ENCODE assay signal across 9 cellular contexts in genomic region chr1:30823627-30823968, GRCh38.
DNase-seq lines count a peak whose midpoint lies in the region; TF ChIP-seq lines count a peak whose summit lies in the region.
"Had no signal": no experiment of that assay in that cellular context is flagged by ENCODE, and none has a peak within 500 bp of the region (broad histone marks: within the 10 kb centered on the region; RNA-seq: fewer than 3 reads in every experiment).

No MANE protein-coding gene starts in this region.

- H3K4me3 ChIP-seq in breast epithelium (peak overlapping the region; percentile 29 to 64 (median 48)), mesendoderm (ENCODE audit: low read length) (no peak overlapping the region), tibial nerve (peak overlapping the region in 3 of 4 donors; percentile 18 to 50 (median 43))

- no peak overlapping the region for H2BK15ac ChIP-seq in mesendoderm (replicated peaks; ENCODE audit: low read depth)

- peak overlapping the region; percentile 97 for H3K4me2 ChIP-seq in mesendoderm (ENCODE audit: low read length)

- TF ChIP-seq POLR2A in breast epithelium (IDR thresholded peaks at IDR 0.05) (no peak), tibial nerve (IDR thresholded peaks at IDR 0.05) (no peak)

- no peaks in the 10 kb centered on the region for H3K79me2 ChIP-seq in mesendoderm (ENCODE audit: control insufficient read depth, insufficient read depth, low read length)

- H4K8ac ChIP-seq in mesendoderm (ENCODE audit: low read depth, low read length): no peak overlapping the region

- no peaks in the 10 kb centered on the region for H3K36me3 ChIP-seq in breast epithelium
- no peaks in the 10 kb centered on the region for H3K36me3 ChIP-seq in mesendoderm (ENCODE audit: control insufficient read depth, insufficient read depth, low read length)
- H3K36me3 ChIP-seq in tibial nerve: no peaks in the 10 kb centered on the region

- H3K23ac ChIP-seq in mesendoderm (ENCODE audit: low read length): no peak overlapping the region

- WGBS in mesendoderm (ENCODE audit: extremely low coverage, insufficient coverage, low lambda C conversion rate): no CpG with 5 or more reads among the region's 3 CpGs
- WGBS in tibial nerve, 2 donors: 49 to 60% methylated on average over 3 of the region's 3 CpGs

- intact Hi-C loops in breast epithelium (cut with DNase I; ENCODE audit: low total_unique reads): no loop called here

- H3K4ac ChIP-seq in mesendoderm (ENCODE audit: low read depth, low read length): no peak overlapping the region

- TF ChIP-seq CTCF in breast epithelium (IDR thresholded peaks at IDR 0.05) (no peak), tibial nerve (IDR thresholded peaks at IDR 0.05) (no peak)

- H3K9me3 ChIP-seq in breast epithelium (no peaks in the 10 kb centered on the region), tibial nerve (no peaks in the 10 kb centered on the region)

- H2BK120ac ChIP-seq in mesendoderm (ENCODE audit: low read depth, low read length): no peak overlapping the region

- TF ChIP-seq EP300 in tibial nerve (IDR thresholded peaks at IDR 0.05): no peak

- H3K4me1 ChIP-seq in breast epithelium (peaks cover 6 to 16% of the 10 kb centered on the region in 2 donors), mesendoderm (ENCODE audit: control insufficient read depth, low read depth, low read length) (no peaks in the 10 kb centered on the region), tibial nerve (peaks cover 0 to 66% (median 23%) of the 10 kb centered on the region in 4 donors)

- peak overlapping the region; percentile 79 for H3K9ac ChIP-seq in mesendoderm (ENCODE audit: low read length)

- no peak overlapping the region for H3K18ac ChIP-seq in mesendoderm (ENCODE audit: low read length)

- H2BK5ac ChIP-seq in mesendoderm (ENCODE audit: low read length): no peak overlapping the region

- no peak overlapping the region for H4K5ac ChIP-seq in mesendoderm (ENCODE audit: low read length)

- H3K27me3 ChIP-seq in breast epithelium (no peaks in the 10 kb centered on the region), mesendoderm (ENCODE audit: insufficient read depth, low read length, poor library complexity) (no peaks in the 10 kb centered on the region), tibial nerve (no peaks in the 10 kb centered on the region)

- no peaks in the 10 kb centered on the region for H3K79me1 ChIP-seq in mesendoderm (ENCODE audit: low read length)

- peak; percentile 59 for DNase-seq in DMS 273 (lab: John Stamatoyannopoulos, UW; ENCODE audit: unreplicated experiment)
- DNase-seq in DMS 273 treated with DMSO at 0.1 percent for 48 hours (lab: John Stamatoyannopoulos, UW): no peak
- no peak for DNase-seq in breast epithelium (ENCODE audit: low spot score in 2 of 2)
- DNase-seq in mesendoderm: no peak
- DNase-seq in tibial nerve (ENCODE audit: low spot score in 2 of 2): no peak
- DNase-seq in NCI-H2107 (lab: John Stamatoyannopoulos, UW): no peak
- no peak for DNase-seq in NCI-H1417 (lab: John Stamatoyannopoulos, UW)
- no peak for DNase-seq in ecto neural progenitor cell (ENCODE audit: low spot score)

- peak overlapping the region; percentile 93 for H3K56ac ChIP-seq in mesendoderm (ENCODE audit: low read length)

- H3K27ac ChIP-seq in breast epithelium (peak overlapping the region; percentile 97 to 98), mesendoderm (ENCODE audit: low read depth, low read length) (no peak overlapping the region), tibial nerve (peak overlapping the region; percentile 86 to 98 (median 92))
- H3K27ac ChIP-seq: foreskin keratinocyte had no signal

- H2AK5ac ChIP-seq in mesendoderm (ENCODE audit: low read length): no peak overlapping the region
